8 cellular contexts compared by ENCODE assay signal in the genomic region with DNA sequence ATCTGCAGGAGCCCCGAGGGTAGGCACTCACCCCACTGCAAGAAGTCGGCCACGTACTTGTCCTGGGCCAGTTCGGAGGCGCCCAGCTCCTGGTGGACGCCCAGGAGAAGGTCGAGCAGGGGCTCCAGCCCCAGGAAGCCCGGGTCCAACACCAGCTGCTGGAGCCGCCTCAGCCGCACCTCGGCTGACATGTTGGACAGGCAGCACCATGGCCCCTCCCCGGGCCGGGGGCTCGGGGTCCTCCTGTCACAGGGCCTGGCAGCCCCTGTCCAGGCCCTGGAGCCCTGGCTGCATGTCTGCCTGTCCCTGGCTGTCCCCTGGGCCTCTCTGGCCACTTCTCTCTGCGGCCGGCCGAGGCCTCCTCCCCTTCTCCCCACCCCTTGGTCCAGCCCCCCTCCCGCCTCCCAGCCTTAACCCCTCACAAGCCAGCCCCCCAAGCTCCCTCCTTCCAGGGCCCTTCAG. TPM values are rescaled to one million over a fixed set of nuclear protein-coding genes. Genes with fewer than 3 reads are reported as not detected.
DNase-seq lines count a peak whose midpoint lies in the region; ATAC-seq, FAIRE-seq and TF ChIP-seq lines count a peak whose summit lies in the region.

A gene with protein sequence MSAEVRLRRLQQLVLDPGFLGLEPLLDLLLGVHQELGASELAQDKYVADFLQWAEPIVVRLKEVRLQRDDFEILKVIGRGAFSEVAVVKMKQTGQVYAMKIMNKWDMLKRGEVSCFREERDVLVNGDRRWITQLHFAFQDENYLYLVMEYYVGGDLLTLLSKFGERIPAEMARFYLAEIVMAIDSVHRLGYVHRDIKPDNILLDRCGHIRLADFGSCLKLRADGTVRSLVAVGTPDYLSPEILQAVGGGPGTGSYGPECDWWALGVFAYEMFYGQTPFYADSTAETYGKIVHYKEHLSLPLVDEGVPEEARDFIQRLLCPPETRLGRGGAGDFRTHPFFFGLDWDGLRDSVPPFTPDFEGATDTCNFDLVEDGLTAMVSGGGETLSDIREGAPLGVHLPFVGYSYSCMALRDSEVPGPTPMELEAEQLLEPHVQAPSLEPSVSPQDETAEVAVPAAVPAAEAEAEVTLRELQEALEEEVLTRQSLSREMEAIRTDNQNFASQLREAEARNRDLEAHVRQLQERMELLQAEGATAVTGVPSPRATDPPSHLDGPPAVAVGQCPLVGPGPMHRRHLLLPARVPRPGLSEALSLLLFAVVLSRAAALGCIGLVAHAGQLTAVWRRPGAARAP (minus strand): TSS at position 329 of the 462 bp plus-strand sequence. CDS start 138 bp downstream, at position 191.

- no peaks in the 10 kb centered on the region for H3K9me3 ChIP-seq in WERI-Rb-1 (ENCODE audit: severe bottlenecking)
- no peaks in the 10 kb centered on the region for H3K9me3 ChIP-seq in psoas muscle

- intact Hi-C loops in psoas muscle (cut with DNase I): loop anchor here in 1 of 2 donors (10.0 kb wide), 1 partner anchor 1037 kb away; a partner anchor contains a TSS

- H3K4me1 ChIP-seq in psoas muscle: peaks cover 49% of the 10 kb centered on the region

- TF ChIP-seq POLR2A in GM12891 (IDR thresholded peaks at IDR 0.05; ENCODE audit: low read depth, low read length): no peak

- no peak within 1 kb of the TSS for H3K27ac Mint-ChIP-seq in glutamatergic neuron (ENCODE audit: unreplicated experiment)

- no peaks in the 10 kb centered on the region for H3K36me3 Mint-ChIP-seq in glutamatergic neuron (ENCODE audit: unreplicated experiment)

- peak within 1 kb of the TSS; percentile 19; the same call in 1 of the 2 replicates for H3K4me3 ChIP-seq in WERI-Rb-1 (ENCODE audit: low read depth, low read length)
- H3K4me3 ChIP-seq in psoas muscle: peak within 1 kb of the TSS; percentile 87

- H3K27me3 Mint-ChIP-seq in glutamatergic neuron (ENCODE audit: unreplicated experiment): peaks cover 10% of the 10 kb centered on the region

- TF ChIP-seq CTCF in WERI-Rb-1 (IDR thresholded peaks at IDR 0.05; ENCODE audit: low read depth, low read length) (no peak), glutamatergic neuron (IDR thresholded peaks at IDR 0.05; ENCODE audit: partially characterized antibody, unreplicated experiment) (no peak), psoas muscle (IDR thresholded peaks at IDR 0.05) (no peak)

- H3K4me1 Mint-ChIP-seq in glutamatergic neuron (ENCODE audit: low read depth, unreplicated experiment): peaks cover 12% of the 10 kb centered on the region

- H3K36me3 ChIP-seq in WERI-Rb-1: peaks cover 23% of the 10 kb centered on the region
- peaks cover 4 to 38% of the 10 kb centered on the region in 2 donors for H3K36me3 ChIP-seq in psoas muscle (ENCODE audit: insufficient read depth in 1 of 2, low read depth in 1 of 2)

- H3K4me3 Mint-ChIP-seq in glutamatergic neuron (ENCODE audit: unreplicated experiment): no peak within 1 kb of the TSS

- peak; percentile 57 to 65 (median 60) for ATAC-seq in psoas muscle
- ATAC-seq in HG03354 (IDR thresholded peaks at IDR 0.05; ENCODE audit: poor library complexity, severe bottlenecking, unreplicated experiment): no peak

- FAIRE-seq in GM12891 (lab: Jason Lieb, UNC): no peak

- H3K27ac ChIP-seq in WERI-Rb-1: no peak within 1 kb of the TSS
- H3K27ac ChIP-seq in psoas muscle: peak within 1 kb of the TSS; percentile 98

- DNase-seq in DMS53 treated with DMSO at 0.1 percent for 48 hours (lab: John Stamatoyannopoulos, UW; ENCODE audit: unreplicated experiment) (peak; percentile 11), WERI-Rb-1 (peak; percentile 14), glutamatergic neuron (no peak), psoas muscle (peak; percentile 74 to 78), HCEC 1CT (no peak), GM12891 (ENCODE audit: insufficient read length, low spot score) (no peak)
- no peak for DNase-seq in stimulated activated CD4-positive, alpha-beta T cell treated with anti-CD3 and anti-CD28 coated beads, Interleukin-15, amount 100 ng/mL, for 24 hours

- H3K9me3 Mint-ChIP-seq in glutamatergic neuron (ENCODE audit: unreplicated experiment): peaks cover 3% of the 10 kb centered on the region

- 11 to 18% (median 13%) methylated on average over 12 to 18 of the region's 18 CpGs for WGBS in psoas muscle, 3 donors

- no peaks in the 10 kb centered on the region for H3K27me3 ChIP-seq in WERI-Rb-1 (ENCODE audit: insufficient read depth, low read depth, severe bottlenecking)
- no peaks in the 10 kb centered on the region for H3K27me3 ChIP-seq in psoas muscle (ENCODE audit: insufficient read depth in 3 of 3, low read length in 2 of 3)

TF ChIP-seq in GM12891, 5 proteins besides CTCF, POLR2A, EP300 and RAD21:
- TF ChIP-seq PAX5 (IDR thresholded peaks at IDR 0.05; ENCODE audit: insufficient read depth, low read length, severe bottlenecking) (no peak), POLR2AphosphoS5 (IDR thresholded peaks at IDR 0.05; ENCODE audit: low read depth, low read length) (no peak), SPI1 (IDR thresholded peaks at IDR 0.05; ENCODE audit: low read depth, low read length) (no peak), TAF1 (IDR thresholded peaks at IDR 0.05; ENCODE audit: low read depth, low read length) (no peak), POU2F2 (IDR thresholded peaks at IDR 0.05; ENCODE audit: low read depth, low read length) (no peak)

RNA-seq across cellular contexts. Expression of the gene that starts here (rescaled TPM):
- total RNA-seq in glutamatergic neuron (ENCODE audit: unreplicated experiment) (107 TPM), psoas muscle (100 to 1,000 TPM; 132 to 617 (median 337) TPM)
- 10 to 100 TPM; 53.0 to 77.7 (median 77.0) TPM for polyA plus RNA-seq in psoas muscle
- polyA plus RNA-seq in GM12891 (2012; ENCODE audit: low read depth, missing spikeins): 36.5 TPM

Comparison
In these comparisons a context has a peak if more than half of its experiments do, and no peak if none do; other contexts are left out.
1. DNase-seq: peak in DMS53 treated with DMSO at 0.1 percent for 48 hours (single experiment), WERI-Rb-1 (single experiment) and psoas muscle (2 of 2); none in glutamatergic neuron (single experiment), HCEC 1CT (single experiment), GM12891 (single experiment) and stimulated activated CD4-positive, alpha-beta T cell treated with anti-CD3 and anti-CD28 coated beads, Interleukin-15, amount 100 ng/mL, for 24 hours (single experiment).